Comparison of ENCODE assay signal across 13 cellular contexts in genomic region chr2:55063713-55064323, GRCh38. TPM values are rescaled to one million over a fixed set of nuclear protein-coding genes. Genes with fewer than 3 reads are reported as not detected.
A peak's percentile ranks its signal among the peaks of the same experiment; 100 is the strongest.
DNase-seq lines count a peak whose midpoint lies in the region; ATAC-seq and TF ChIP-seq lines count a peak whose summit lies in the region.
"Had no signal": no experiment of that assay in that cellular context is flagged by ENCODE, and none has a peak within 500 bp of the region (broad histone marks: within the 10 kb centered on the region; RNA-seq: fewer than 3 reads in every experiment).

No MANE protein-coding gene starts in this region.

- TF ChIP-seq CTCF in Panc1 (IDR thresholded peaks at IDR 0.05) (no peak; the same call in none of the 2 replicates), esophagus muscularis mucosa (IDR thresholded peaks at IDR 0.05) (peak; percentile 19 to 31 (median 21))

- H3K4me3 ChIP-seq in Panc1 (ENCODE audit: low read depth in 2 of 2, low read length in 2 of 2) (no peak overlapping the region), esophagus muscularis mucosa (no peak overlapping the region), H7 (ENCODE audit: insufficient read depth, low read depth, low read length) (no peak overlapping the region)
- H3K4me3 ChIP-seq: upper lobe of left lung had no signal

- no TSS peak for BruUV-seq in Panc1 (replicated peaks; lab: Mats Ljungman, UMichigan)

- peak; percentile 47 for DNase-seq in ELF-1 (ENCODE audit: low read depth, low spot score)
- DNase-seq in Panc1 (ENCODE audit: low read depth, low spot score) = no peak
- no peak for DNase-seq in esophagus muscularis mucosa (ENCODE audit: extremely low spot score)
- DNase-seq in DMS153 (lab: John Stamatoyannopoulos, UW) = no peak
- DNase-seq in H7 = no peak
- DNase-seq in putamen (ENCODE audit: low spot score) = no peak
- DNase-seq: activated CD4-positive, alpha-beta T cell treated with anti-CD3 and anti-CD28 coated beads for 1 hour; activated naive CD4-positive, alpha-beta T cell treated with anti-CD3 and anti-CD28 coated beads, Interleukin-2, amount 50 U/mL, for 16 hours; right cardiac atrium; SHP77 treated with DMSO at 0.1 percent for 48 hours; upper lobe of left lung had no signal

- POLR2A ChIA-PET in Panc1 (lab: Charles Lee) = no interaction called here

- H3K4me1 ChIP-seq in Panc1 (ENCODE audit: control insufficient read depth, insufficient read depth, low read length) (no peaks in the 10 kb centered on the region), esophagus muscularis mucosa (no peaks in the 10 kb centered on the region)

- H3K9me3 ChIP-seq in Panc1 (ENCODE audit: control insufficient read depth, insufficient read depth, low read depth, low read length) = no peaks in the 10 kb centered on the region
- H3K9me3 ChIP-seq in esophagus muscularis mucosa = no peaks in the 10 kb centered on the region
- H3K9me3 ChIP-seq: upper lobe of left lung had no signal

- intact Hi-C loops in Panc1 (cut with micrococcal nuclease; ENCODE audit: unreplicated experiment) = no loop called here
- intact Hi-C loops in esophagus muscularis mucosa (cut with DNase I) = no loop called here

- no peak overlapping the region for H3K27ac ChIP-seq in Panc1 (ENCODE audit: low read length)
- H3K27ac ChIP-seq in esophagus muscularis mucosa (replicated peaks in 1 of 4) = no peak overlapping the region
- H3K27ac ChIP-seq: upper lobe of left lung had no signal

- WGBS in esophagus muscularis mucosa = 88% methylated on average over 6 of the region's 6 CpGs

- TF ChIP-seq POLR2A in esophagus muscularis mucosa (IDR thresholded peaks at IDR 0.05; ENCODE audit: low read depth) = no peak

- H3K27me3 ChIP-seq in Panc1 (ENCODE audit: control insufficient read depth, insufficient read depth, low read length) (no peaks in the 10 kb centered on the region), esophagus muscularis mucosa (no peaks in the 10 kb centered on the region), H7 (ENCODE audit: control insufficient read depth, insufficient read depth, low read length) (no peaks in the 10 kb centered on the region)
- H3K27me3 ChIP-seq: upper lobe of left lung had no signal

- CTCF ChIA-PET in Panc1 (lab: Charles Lee) = interaction anchor here (0.7 kb wide), 1 partner anchor 120 kb away, joined by 3 read pairs; no protein-coding TSS in a partner anchor

- in situ Hi-C loops in Panc1 (cut with HindIII; ENCODE audit: low pct_unique_long_range_greater_than_20kb, low sequenced_read_pairs) = no loop called here

- TF ChIP-seq EP300 in esophagus muscularis mucosa (IDR thresholded peaks at IDR 0.05) = no peak

- no peaks in the 10 kb centered on the region for H3K36me3 ChIP-seq in Panc1 (ENCODE audit: control insufficient read depth, insufficient read depth, low read length)
- peaks cover 0 to 7% (median 0%) of the 10 kb centered on the region in 4 donors for H3K36me3 ChIP-seq in esophagus muscularis mucosa
- H3K36me3 ChIP-seq in H7 (replicated peaks; ENCODE audit: control insufficient read depth, insufficient read depth, low read length) = no peaks in the 10 kb centered on the region
- H3K36me3 ChIP-seq: upper lobe of left lung had no signal

- peak; percentile 75 for ATAC-seq in GM21723 (IDR thresholded peaks at IDR 0.05; ENCODE audit: unreplicated experiment)
- ATAC-seq in Panc1 = peak; percentile 80
- ATAC-seq in GM21528 (IDR thresholded peaks at IDR 0.05; ENCODE audit: low FRiP score, unreplicated experiment) = no peak
- ATAC-seq: right cardiac atrium had no signal

RNA-seq across cellular contexts. Expression of gene RTN4, which starts 13.6 kb away (rescaled TPM):
- total RNA-seq in Panc1 (2021; ENCODE audit: unreplicated experiment) (513 TPM), esophagus muscularis mucosa (100 to 1,000 TPM; 214 to 272 (median 251) TPM)
- 447 TPM for polyA plus RNA-seq in Panc1 (2012; ENCODE audit: insufficient read length)
- 131 and 136 TPM in 2 replicates for total RNA-seq in H7 (2014; rRNA removed; shearing (Covaris generic))
